ENCODE assay signal across 8 cellular contexts in the genomic region with DNA sequence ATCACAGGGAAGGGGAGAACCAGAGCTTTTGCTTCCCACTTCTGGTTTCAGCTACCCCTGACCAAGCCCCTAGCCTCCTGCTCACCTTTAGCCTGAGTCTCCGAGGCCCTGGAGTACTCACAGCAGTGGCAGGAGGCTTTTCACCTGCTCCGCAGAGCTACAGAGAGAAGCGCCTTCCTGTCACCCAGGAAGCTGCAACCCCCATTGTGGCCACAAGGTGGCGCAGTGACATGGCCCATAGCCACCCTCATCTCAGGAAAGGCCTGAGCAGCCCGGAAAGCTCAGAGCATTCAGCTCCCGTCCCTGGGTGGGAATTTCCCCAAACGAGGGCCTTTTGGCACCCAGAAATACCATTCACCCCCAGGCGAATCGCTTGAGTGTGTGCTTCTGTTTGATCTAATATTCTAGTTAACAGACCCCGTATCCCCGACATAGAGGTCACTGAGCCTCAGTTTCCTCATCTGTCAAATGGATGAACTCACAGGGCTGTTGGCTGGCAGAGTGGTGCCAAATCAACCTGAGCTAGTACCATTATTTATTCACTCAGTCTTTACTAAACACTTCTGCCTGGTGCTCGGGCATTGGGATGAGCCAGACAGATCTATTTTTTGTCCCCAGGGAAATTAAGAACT. TPM values are rescaled to one million over a fixed set of nuclear protein-coding genes. Genes with fewer than 3 reads are reported as not detected.
DNase-seq lines count a peak whose midpoint lies in the region; ATAC-seq and TF ChIP-seq lines count a peak whose summit lies in the region.

No MANE protein-coding gene starts in this region.

- BruUV-seq in Panc1 (replicated peaks; lab: Mats Ljungman, UMichigan), result no TSS peak

- TF ChIP-seq CTCF in AG04450 (IDR thresholded peaks at IDR 0.05; ENCODE audit: low read depth, low read length) (peak; percentile 96), Panc1 (IDR thresholded peaks at IDR 0.05) (peak; percentile 96), fibroblast of pulmonary artery (IDR thresholded peaks at IDR 0.05; ENCODE audit: low read length, missing control alignments) (peak; percentile 98), neural crest cell (conservative IDR thresholded peaks at IDR 0.05) (peak; percentile 97)

- peaks cover 0 to 1% of the 10 kb centered on the region in 2 donors for H3K36me3 Mint-ChIP-seq in activated T-cell treated with anti-CD3 and anti-CD28 coated beads, Interleukin-2, amount 50 U/mL, for 72 hours (ENCODE audit: insufficient read depth in 2 of 2)
- peaks cover 18% of the 10 kb centered on the region for H3K36me3 Mint-ChIP-seq in neural crest cell (ENCODE audit: low read depth)

- ATAC-seq in GM19023 (IDR thresholded peaks at IDR 0.05; ENCODE audit: unreplicated experiment) (peak; percentile 77), Panc1 (peak; percentile 94)
- ATAC-seq in activated T-cell treated with anti-CD3 and anti-CD28 coated beads, Interleukin-2, amount 50 U/mL, for 72 hours (replicated peaks in 1 of 2), result peak; percentile 81 to 90

- no peaks in the 10 kb centered on the region for H3K9me3 Mint-ChIP-seq in activated T-cell treated with anti-CD3 and anti-CD28 coated beads, Interleukin-2, amount 50 U/mL, for 72 hours
- no peaks in the 10 kb centered on the region for H3K9me3 Mint-ChIP-seq in neural crest cell

- H3K4me1 Mint-ChIP-seq in activated T-cell treated with anti-CD3 and anti-CD28 coated beads, Interleukin-2, amount 50 U/mL, for 72 hours (ENCODE audit: low read depth), result no peaks in the 10 kb centered on the region
- H3K4me1 Mint-ChIP-seq in neural crest cell, result no peaks in the 10 kb centered on the region

- POLR2A ChIA-PET in AG04450 (lab: Yijun Ruan, JAX) (interaction anchor here (0.6 to 1.0 kb wide), 4 partner anchors 29 to 176 kb away, joined by 3 to 5 read pairs (median 4); partner anchors contain the start of gene ZSCAN20), Panc1 (lab: Charles Lee) (no interaction called here)

- H3K36me3 ChIP-seq in Panc1 (ENCODE audit: control insufficient read depth, insufficient read depth, low read length) (no peaks in the 10 kb centered on the region), stomach smooth muscle (ENCODE audit: control insufficient read depth in 2 of 2, insufficient read depth in 2 of 2, low read length in 2 of 2) (peaks cover 11 to 17% of the 10 kb centered on the region in 2 donors)

- H3K27me3 Mint-ChIP-seq in activated T-cell treated with anti-CD3 and anti-CD28 coated beads, Interleukin-2, amount 50 U/mL, for 72 hours (ENCODE audit: low read depth), result no peaks in the 10 kb centered on the region
- H3K27me3 Mint-ChIP-seq in neural crest cell (ENCODE audit: low read depth), result no peaks in the 10 kb centered on the region

- H3K27me3 ChIP-seq in AG04450 (ENCODE audit: control insufficient read depth, insufficient read depth, low read length) (no peaks in the 10 kb centered on the region), Panc1 (ENCODE audit: control insufficient read depth, insufficient read depth, low read length) (no peaks in the 10 kb centered on the region), stomach smooth muscle (ENCODE audit: control insufficient read depth in 1 of 2, insufficient read depth in 2 of 2, low read length in 2 of 2) (no peaks in the 10 kb centered on the region)

- H3K4me3 ChIP-seq in AG04450 (ENCODE audit: low read depth, low read length) (no peak overlapping the region), Panc1 (ENCODE audit: low read depth in 2 of 2, low read length in 2 of 2) (no peak overlapping the region), fibroblast of pulmonary artery (replicated peaks; ENCODE audit: low read depth, low read length) (no peak overlapping the region), stomach smooth muscle (ENCODE audit: low read length in 2 of 2) (no peak overlapping the region)
- H3K4me3 ChIP-seq in Jurkat, Clone E6-1 (ENCODE audit: low read length), result no peak overlapping the region

- in situ Hi-C loops in Panc1 (cut with HindIII; ENCODE audit: low pct_unique_long_range_greater_than_20kb, low sequenced_read_pairs), result no loop called here

- 0 out of 2 replicates have a peak, but pooled peaks cover 3% of the 10 kb centered on the region for H3K4me1 ChIP-seq in Panc1 (ENCODE audit: control insufficient read depth, insufficient read depth, low read length)
- H3K4me1 ChIP-seq in stomach smooth muscle (ENCODE audit: control insufficient read depth, insufficient read depth, low read length), result peaks cover 30% of the 10 kb centered on the region

- peak; percentile 49 for DNase-seq in AG04450 (ENCODE audit: low read depth, low spot score)
- DNase-seq in Jurkat, Clone E6-1 (ENCODE audit: low read depth, low spot score), result peak; percentile 59
- peak; percentile 81 for DNase-seq in Panc1 (ENCODE audit: low read depth, low spot score)
- DNase-seq in activated T-cell treated with anti-CD3 and anti-CD28 coated beads, Interleukin-2, amount 50 U/mL, for 72 hours, result peak; percentile 84 to 90
- DNase-seq in fibroblast of pulmonary artery (ENCODE audit: low read depth), result peak; percentile 83
- peak; percentile 95 for DNase-seq in neural crest cell (ENCODE audit: low read depth, low spot score)

- intact Hi-C loops in Panc1 (cut with micrococcal nuclease; ENCODE audit: unreplicated experiment), result loop anchor here (1.0 to 10.0 kb wide), 3 partner anchors 67 to 162 kb away; no protein-coding TSS in a partner anchor

- H3K27ac ChIP-seq in AG04450 (ENCODE audit: low read depth, low read length) (no peak overlapping the region), Panc1 (ENCODE audit: low read length) (no peak overlapping the region), stomach smooth muscle (ENCODE audit: low read length) (peak overlapping the region; percentile 46)

- H3K9ac ChIP-seq in stomach smooth muscle (ENCODE audit: low read length in 2 of 2), result peak overlapping the region in 1 of 2 donors; percentile 21

- H3K9me3 ChIP-seq in AG04450 (ENCODE audit: control insufficient read depth, insufficient read depth, low read length), result no peaks in the 10 kb centered on the region
- H3K9me3 ChIP-seq in Panc1 (ENCODE audit: control insufficient read depth, insufficient read depth, low read depth, low read length), result no peaks in the 10 kb centered on the region
- no peaks in the 10 kb centered on the region for H3K9me3 ChIP-seq in stomach smooth muscle (ENCODE audit: control insufficient read depth in 2 of 2, low read length in 2 of 2)

- H3K27ac Mint-ChIP-seq in activated T-cell treated with anti-CD3 and anti-CD28 coated beads, Interleukin-2, amount 50 U/mL, for 72 hours, result no peak overlapping the region
- no peak overlapping the region for H3K27ac Mint-ChIP-seq in neural crest cell (ENCODE audit: unreplicated experiment)

- CTCF ChIA-PET in AG04450 (lab: Charles Lee), result interaction anchor here (0.5 to 10.7 kb wide), 70 partner anchors 10 to 325 kb away, joined by 3 to 212 read pairs (median 5); partner anchors contain the start of genes A3GALT2, TRIM62 and ZSCAN20
- CTCF ChIA-PET in Panc1 (lab: Charles Lee), result interaction anchor here (0.5 to 1.7 kb wide), 16 partner anchors 20 to 317 kb away, joined by 3 to 20 read pairs (median 3); partner anchors contain the start of gene A3GALT2

- no peak overlapping the region for H3K4me3 Mint-ChIP-seq in activated T-cell treated with anti-CD3 and anti-CD28 coated beads, Interleukin-2, amount 50 U/mL, for 72 hours
- peak overlapping the region; percentile 23 for H3K4me3 Mint-ChIP-seq in neural crest cell

RNA-seq across cellular contexts. Expression of gene A3GALT2, which starts 25.3 kb away (rescaled TPM):
- polyA plus RNA-seq in AG04450 (2011; rRNA removed), result not detected in 2 replicates
- not detected in 2 replicates for polyA minus RNA-seq in AG04450 (2011; rRNA and poly(A)+ RNA removed)
- polyA plus RNA-seq in Jurkat, Clone E6-1 (2012; ENCODE audit: insufficient read depth, insufficient read length), result not detected
- total RNA-seq in Panc1 (2021; ENCODE audit: unreplicated experiment) (not detected), neural crest cell (not detected in 2 replicates)
- not detected for polyA plus RNA-seq in Panc1 (2012; ENCODE audit: insufficient read length)
- total RNA-seq in activated T-cell treated with anti-CD3 and anti-CD28 coated beads, Interleukin-2, amount 50 U/mL, for 72 hours, result not detected

RNA-seq across cellular contexts. Expression of gene ZNF362, which starts 39.3 kb away (rescaled TPM):
- 9.0 and 11.8 TPM in 2 replicates for polyA plus RNA-seq in AG04450 (2011; rRNA removed)
- polyA minus RNA-seq in AG04450 (2011; rRNA and poly(A)+ RNA removed), result 16.4 and 27.1 TPM in 2 replicates
- 20.1 TPM for polyA plus RNA-seq in Jurkat, Clone E6-1 (2012; ENCODE audit: insufficient read depth, insufficient read length)
- 17.5 TPM for total RNA-seq in Panc1 (2021; ENCODE audit: unreplicated experiment)
- 14.2 TPM for polyA plus RNA-seq in Panc1 (2012; ENCODE audit: insufficient read length)
- 10 to 100 TPM; 16.9 to 23.9 TPM for total RNA-seq in activated T-cell treated with anti-CD3 and anti-CD28 coated beads, Interleukin-2, amount 50 U/mL, for 72 hours
- 56.3 and 59.3 TPM in 2 replicates for total RNA-seq in neural crest cell
